23 cellular contexts compared by ENCODE assay signal in genomic region chr6:133435065-133435728, GRCh38.
DNase-seq lines count a peak whose midpoint lies in the region; TF ChIP-seq lines count a peak whose summit lies in the region.
"Had no signal": no experiment of that assay in that cellular context is flagged by ENCODE, and none has a peak within 500 bp of the region (broad histone marks: within the 10 kb centered on the region; RNA-seq: fewer than 3 reads in every experiment).

No MANE protein-coding gene starts in this region.

- peaks cover 0 to 5% of the 10 kb centered on the region in 2 donors for H3K4me1 ChIP-seq in right atrium auricular region
- peaks cover 3 to 10% of the 10 kb centered on the region in 2 donors for H3K4me1 ChIP-seq in neuronal stem cell (ENCODE audit: control insufficient read depth in 2 of 2, insufficient read depth in 1 of 2, low read depth in 1 of 2, low read length in 2 of 2)
- H3K4me1 ChIP-seq: breast epithelium had no signal

- H3K4me2 ChIP-seq in neuronal stem cell (ENCODE audit: insufficient read depth, low read length, poor library complexity, severe bottlenecking) = no peak overlapping the region

- H4K91ac ChIP-seq in neuronal stem cell (ENCODE audit: low read depth, low read length, poor library complexity) = no peak overlapping the region

- H3K14ac ChIP-seq in neuronal stem cell (ENCODE audit: low read length) = no peak overlapping the region

- H2BK15ac ChIP-seq in neuronal stem cell (ENCODE audit: low read length) = no peak overlapping the region

- no peak overlapping the region for H3K23ac ChIP-seq in neuronal stem cell (ENCODE audit: low read depth, low read length, poor library complexity)

- no peak overlapping the region for H2BK12ac ChIP-seq in neuronal stem cell (ENCODE audit: low read length)

- WGBS in neuronal stem cell (ENCODE audit: extremely low coverage in 2 of 2, insufficient read length in 2 of 2, insufficient replicate concordance in 1 of 2), 2 donors = no CpG with 5 or more reads among the region's 7 CpGs

- peak overlapping the region; percentile 20 to 43 for H3K27ac ChIP-seq in right atrium auricular region
- no peak overlapping the region for H3K27ac ChIP-seq in neuronal stem cell (replicated peaks; ENCODE audit: low read length)
- H3K27ac ChIP-seq: breast epithelium had no signal

- no peaks in the 10 kb centered on the region for H3K36me3 ChIP-seq in right atrium auricular region
- H3K36me3 ChIP-seq in neuronal stem cell (replicated peaks in 1 of 2; ENCODE audit: control insufficient read depth in 2 of 2, insufficient read depth in 2 of 2, low read length in 2 of 2) = no peaks in the 10 kb centered on the region
- H3K36me3 ChIP-seq: breast epithelium had no signal

- H3K9me3 ChIP-seq in right atrium auricular region (no peaks in the 10 kb centered on the region), neuronal stem cell (replicated peaks in 1 of 2; ENCODE audit: control insufficient read depth in 2 of 2, insufficient read depth in 1 of 2, low read depth in 1 of 2, low read length in 2 of 2) (no peaks in the 10 kb centered on the region)
- H3K9me3 ChIP-seq: breast epithelium, mucosa of descending colon had no signal

- no peak overlapping the region for H3K18ac ChIP-seq in neuronal stem cell (ENCODE audit: low read length)

- H2AK5ac ChIP-seq in neuronal stem cell (ENCODE audit: low read depth, low read length) = no peak overlapping the region

- no peaks in the 10 kb centered on the region for H3K27me3 ChIP-seq in right atrium auricular region
- H3K27me3 ChIP-seq in neuronal stem cell (ENCODE audit: control insufficient read depth in 3 of 3, insufficient read depth in 3 of 3, low read depth in 1 of 3, low read length in 3 of 3) = no peaks in the 10 kb centered on the region
- H3K27me3 ChIP-seq: breast epithelium had no signal

- no peak overlapping the region for H2BK120ac ChIP-seq in neuronal stem cell (ENCODE audit: low read depth, low read length)

- no peak overlapping the region for H3K4me3 ChIP-seq in right atrium auricular region
- H3K4me3 ChIP-seq in neuronal stem cell (ENCODE audit: low read length in 2 of 2) = no peak overlapping the region
- H3K4me3 ChIP-seq: breast epithelium, mucosa of descending colon had no signal

- no peak overlapping the region for H4K8ac ChIP-seq in neuronal stem cell (ENCODE audit: low read depth, low read length)

- no peak overlapping the region for H2BK5ac ChIP-seq in neuronal stem cell (ENCODE audit: low read length)

- no peaks in the 10 kb centered on the region for H3K79me1 ChIP-seq in neuronal stem cell (ENCODE audit: low read depth, low read length)

- H3K4ac ChIP-seq in neuronal stem cell (ENCODE audit: low read length) = no peak overlapping the region

- no peak for TF ChIP-seq CTCF in right atrium auricular region (IDR thresholded peaks at IDR 0.05)

- H2AFZ ChIP-seq in neuronal stem cell (ENCODE audit: low read length) = peak overlapping the region; percentile 16

- DNase-seq in HuH-7 (ENCODE audit: low spot score) = peak; percentile 30
- DNase-seq in OCI-M1 (lab: John Stamatoyannopoulos, UW) = peak; percentile 51
- peak; percentile 64 for DNase-seq in right atrium auricular region (ENCODE audit: low spot score)
- no peak for DNase-seq in neuronal stem cell (ENCODE audit: low spot score)
- DNase-seq in activated CD4-positive, alpha-beta T cell treated with anti-CD3 and anti-CD28 coated beads, Interleukin-2, amount 50 U/mL, for 48 hours = no peak
- DNase-seq in NCI-H226 = no peak
- DNase-seq in DMS114 treated with DMSO at 0.1 percent for 48 hours (lab: John Stamatoyannopoulos, UW; ENCODE audit: unreplicated experiment) = no peak
- DNase-seq in HK-2 (ENCODE audit: unreplicated experiment) = no peak
- DNase-seq: activated CD4-positive, alpha-beta T cell treated with anti-CD3 and anti-CD28 coated beads for 1 hour; activated CD8-positive, alpha-beta memory T cell treated with anti-CD3 and anti-CD28 coated beads for 24 hours; activated naive CD4-positive, alpha-beta T cell treated with Interleukin-2 at 50 U/mL for 16 hours; activated T-cell treated with anti-CD3 and anti-CD28 coated beads, Interleukin-2, amount 50 U/mL, for 24 hours; amniotic stem cell; left cardiac atrium; mucosa of descending colon; NCI-H1105 treated with DMSO at 0.1 percent for 48 hours; NCI-H2107; NCI-H526 treated with DMSO at 0.1 percent for 48 hours; nucleus accumbens; stimulated activated CD4-positive, alpha-beta T cell treated with anti-CD3 and anti-CD28 coated beads, Interleukin-15, amount 100 ng/mL, for 24 hours; stimulated activated CD8-positive, alpha-beta memory T cell treated with anti-CD3 and anti-CD28 coated beads, Interleukin-4, amount 100 ng/mL, for 48 hours; trophoblast cell had no signal

- H3K9ac ChIP-seq in neuronal stem cell (ENCODE audit: low read depth, low read length, poor library complexity) = no peak overlapping the region

Comparison
In these comparisons a context has a peak if more than half of its experiments do, and no peak if none do; other contexts are left out.
1. DNase-seq: peak in HuH-7 (single experiment), OCI-M1 (single experiment) and right atrium auricular region (single experiment); none in neuronal stem cell (single experiment), activated CD4-positive, alpha-beta T cell treated with anti-CD3 and anti-CD28 coated beads, Interleukin-2, amount 50 U/mL, for 48 hours (0 of 2), NCI-H226 (single experiment), DMS114 treated with DMSO at 0.1 percent for 48 hours (single experiment) and HK-2 (single experiment).